Comparison of ENCODE assay signal across 10 cellular contexts in genomic region chr9:107280543-107280942, GRCh38. TPM values are rescaled to one million over a fixed set of nuclear protein-coding genes. Genes with fewer than 3 reads are reported as not detected.
DNase-seq lines count a peak whose midpoint lies in the region; ATAC-seq and TF ChIP-seq lines count a peak whose summit lies in the region.
"Had no signal": no experiment of that assay in that cellular context is flagged by ENCODE, and none has a peak within 500 bp of the region (broad histone marks: within the 10 kb centered on the region; RNA-seq: fewer than 3 reads in every experiment).

No MANE protein-coding gene starts in this region.

- H3K4me1 Mint-ChIP-seq in activated T-cell treated with anti-CD3 and anti-CD28 coated beads, Interleukin-2, amount 50 U/mL, for 72 hours (ENCODE audit: low read depth): peaks cover 37% of the 10 kb centered on the region
- H3K4me1 Mint-ChIP-seq in stimulated activated naive CD8-positive, alpha-beta T cell treated with anti-CD3 and anti-CD28 coated beads, Interleukin-15, amount 100 ng/mL, for 72 hours: peaks cover 28% of the 10 kb centered on the region

- H3K36me3 Mint-ChIP-seq in activated T-cell treated with anti-CD3 and anti-CD28 coated beads, Interleukin-2, amount 50 U/mL, for 72 hours (ENCODE audit: insufficient read depth in 2 of 2): peaks cover 2 to 5% of the 10 kb centered on the region in 2 donors

- H3K36me3 ChIP-seq in RWPE2 (ENCODE audit: low read depth) (peaks cover 14% of the 10 kb centered on the region), sigmoid colon (no peaks in the 10 kb centered on the region)

- H3K27ac ChIP-seq in RWPE2 (ENCODE audit: poor library complexity, severe bottlenecking) (peak overlapping the region; percentile 91), foreskin keratinocyte (peak overlapping the region; percentile 71), sigmoid colon (no peak overlapping the region)

- no peak overlapping the region for H3K27ac Mint-ChIP-seq in activated T-cell treated with anti-CD3 and anti-CD28 coated beads, Interleukin-2, amount 50 U/mL, for 72 hours
- H3K27ac Mint-ChIP-seq in stimulated activated naive CD8-positive, alpha-beta T cell treated with anti-CD3 and anti-CD28 coated beads, Interleukin-15, amount 100 ng/mL, for 72 hours: peak overlapping the region; percentile 5 to 36

- H3K4me1 ChIP-seq in RWPE2 (ENCODE audit: insufficient read depth, poor library complexity, severe bottlenecking): peaks cover 10% of the 10 kb centered on the region
- H3K4me1 ChIP-seq in foreskin keratinocyte: peaks cover 19% of the 10 kb centered on the region
- peaks cover 0 to 42% (median 26%) of the 10 kb centered on the region in 4 donors for H3K4me1 ChIP-seq in sigmoid colon

- TF ChIP-seq CTCF in RWPE2 (IDR thresholded peaks at IDR 0.05; ENCODE audit: poor library complexity, severe bottlenecking) (no peak), foreskin keratinocyte (conservative IDR thresholded peaks at IDR 0.05) (no peak), sigmoid colon (IDR thresholded peaks at IDR 0.05) (no peak)

- WGBS in sigmoid colon, 2 donors: 95 to 97% methylated on average over 3 of the region's 3 CpGs

- peak in 1 of 2 donors; percentile 9 for DNase-seq in activated T-cell treated with anti-CD3 and anti-CD28 coated beads, Interleukin-2, amount 50 U/mL, for 72 hours
- DNase-seq in activated T-cell treated with anti-CD3 and anti-CD28 coated beads, Interleukin-2, amount 50 U/mL, for 48 hours: no peak
- DNase-seq in RWPE2 (ENCODE audit: low spot score) (no peak), foreskin keratinocyte (peak; percentile 76 to 92), sigmoid colon (no peak)
- DNase-seq in stimulated activated naive CD8-positive, alpha-beta T cell treated with anti-CD3 and anti-CD28 coated beads, Interleukin-15, amount 100 ng/mL, for 72 hours: no peak
- DNase-seq in activated CD8-positive, alpha-beta memory T cell treated with anti-CD3 and anti-CD28 coated beads for 24 hours: no peak
- DNase-seq: activated CD8-positive, alpha-beta memory T cell treated with anti-CD3 and anti-CD28 coated beads, Interleukin-2, amount 50 U/mL, for 48 hours; NCI-H1105 had no signal

- H3K27me3 ChIP-seq in RWPE2 (ENCODE audit: insufficient read depth, poor library complexity, severe bottlenecking) (no peaks in the 10 kb centered on the region), foreskin keratinocyte (no peaks in the 10 kb centered on the region), sigmoid colon (no peaks in the 10 kb centered on the region)

- peaks cover 10% of the 10 kb centered on the region for H3K27me3 Mint-ChIP-seq in activated T-cell treated with anti-CD3 and anti-CD28 coated beads, Interleukin-2, amount 50 U/mL, for 72 hours (ENCODE audit: low read depth)
- H3K27me3 Mint-ChIP-seq in stimulated activated naive CD8-positive, alpha-beta T cell treated with anti-CD3 and anti-CD28 coated beads, Interleukin-15, amount 100 ng/mL, for 72 hours: peaks cover 5% of the 10 kb centered on the region

- peak overlapping the region; percentile 86 to 93 for H3K4me3 Mint-ChIP-seq in activated T-cell treated with anti-CD3 and anti-CD28 coated beads, Interleukin-2, amount 50 U/mL, for 72 hours
- peak overlapping the region; percentile 35 to 46 for H3K4me3 Mint-ChIP-seq in stimulated activated naive CD8-positive, alpha-beta T cell treated with anti-CD3 and anti-CD28 coated beads, Interleukin-15, amount 100 ng/mL, for 72 hours

- intact Hi-C loops in sigmoid colon (cut with DNase I): loop anchor here (10.0 kb wide), 3 partner anchors 354 to 774 kb away; no protein-coding TSS in a partner anchor

- ATAC-seq in activated T-cell treated with anti-CD3 and anti-CD28 coated beads, Interleukin-2, amount 50 U/mL, for 72 hours (replicated peaks in 1 of 2): no peak
- ATAC-seq in RWPE2 (ENCODE audit: low read depth) (no peak), foreskin keratinocyte (peak; percentile 58), GM19023 (IDR thresholded peaks at IDR 0.05; ENCODE audit: unreplicated experiment) (no peak)
- ATAC-seq in stimulated activated naive CD8-positive, alpha-beta T cell treated with anti-CD3 and anti-CD28 coated beads, Interleukin-15, amount 100 ng/mL, for 72 hours: no peak

- TF ChIP-seq EP300 in sigmoid colon (IDR thresholded peaks at IDR 0.05): no peak

- no peak for TF ChIP-seq POLR2A in sigmoid colon (IDR thresholded peaks at IDR 0.05)

- H3K9me3 ChIP-seq in RWPE2 (ENCODE audit: severe bottlenecking) (no peaks in the 10 kb centered on the region), sigmoid colon (no peaks in the 10 kb centered on the region)

- H3K4me3 ChIP-seq in RWPE2 (ENCODE audit: severe bottlenecking) (no peak overlapping the region), sigmoid colon (no peak overlapping the region)

- no peaks in the 10 kb centered on the region for H3K9me3 Mint-ChIP-seq in activated T-cell treated with anti-CD3 and anti-CD28 coated beads, Interleukin-2, amount 50 U/mL, for 72 hours
- H3K9me3 Mint-ChIP-seq in stimulated activated naive CD8-positive, alpha-beta T cell treated with anti-CD3 and anti-CD28 coated beads, Interleukin-15, amount 100 ng/mL, for 72 hours: no peaks in the 10 kb centered on the region

RNA-seq across cellular contexts. Expression of gene RAD23B, which starts 2.5 kb away (rescaled TPM):
- total RNA-seq in activated T-cell treated with anti-CD3 and anti-CD28 coated beads, Interleukin-2, amount 50 U/mL, for 72 hours: 100 to 1,000 TPM in 1 of 2 donors, 10 to 100 TPM in 1; 88.7 to 112 TPM
- total RNA-seq in foreskin keratinocyte: 115 and 122 TPM in 2 replicates
- polyA plus RNA-seq in foreskin keratinocyte: 55.9 and 66.6 TPM in 2 replicates
- 10 to 100 TPM; 61.9 to 74.3 (median 66.4) TPM for total RNA-seq in sigmoid colon
- 10 to 100 TPM; 58.3 to 66.8 (median 61.2) TPM for polyA plus RNA-seq in sigmoid colon

Comparison
In these comparisons a context has a peak if more than half of its experiments do, and no peak if none do; other contexts are left out.
1. DNase-seq: peak in foreskin keratinocyte (2 of 2); none in activated T-cell treated with anti-CD3 and anti-CD28 coated beads, Interleukin-2, amount 50 U/mL, for 48 hours (0 of 2), RWPE2 (single experiment), stimulated activated naive CD8-positive, alpha-beta T cell treated with anti-CD3 and anti-CD28 coated beads, Interleukin-15, amount 100 ng/mL, for 72 hours (0 of 2), sigmoid colon (single experiment) and activated CD8-positive, alpha-beta memory T cell treated with anti-CD3 and anti-CD28 coated beads for 24 hours (single experiment).
2. H3K27ac ChIP-seq: peak in RWPE2 (single experiment) and foreskin keratinocyte (single experiment); none in sigmoid colon (0 of 4).